8 cellular contexts compared by ENCODE assay signal in the genomic region with DNA sequence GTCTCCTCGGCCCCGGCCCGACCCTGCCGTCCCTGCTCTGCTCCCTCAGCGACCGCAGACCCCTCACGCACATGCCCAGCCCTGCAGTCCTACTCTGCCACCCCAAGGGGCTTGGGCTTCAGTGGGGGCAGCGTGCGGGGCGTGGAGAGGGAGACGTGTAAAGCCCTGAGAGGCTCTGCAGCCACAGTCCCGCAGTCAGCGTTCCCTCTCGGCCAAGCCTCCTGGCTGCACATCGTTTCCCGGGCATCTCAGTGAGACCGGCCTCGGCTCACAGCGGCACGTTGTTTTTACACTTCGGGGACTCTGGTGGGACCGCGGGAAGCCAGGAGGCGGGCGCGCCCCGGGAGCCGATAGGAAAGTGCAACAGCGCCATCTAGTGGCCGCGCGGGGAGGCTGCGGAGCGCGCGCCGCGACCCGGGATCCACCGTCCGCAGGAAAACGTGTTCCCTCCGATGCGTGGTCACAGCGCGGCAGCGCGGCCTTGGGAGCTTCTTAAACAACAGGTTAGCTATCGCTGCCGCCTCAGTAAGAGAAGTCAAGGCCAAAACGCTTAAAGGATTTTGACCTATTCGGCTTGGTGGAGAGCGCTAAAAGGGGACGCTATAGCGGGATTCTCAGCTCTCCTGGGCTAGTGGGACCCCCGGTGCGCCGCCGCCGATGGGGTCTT.
DNase-seq lines count a peak whose midpoint lies in the region; ATAC-seq and TF ChIP-seq lines count a peak whose summit lies in the region.

No MANE protein-coding gene starts in this region.

- H3K4me3 ChIP-seq in Panc1 (ENCODE audit: low read depth in 2 of 2, low read length in 2 of 2) = peak overlapping the region; percentile 29 to 43

- POLR2A ChIA-PET in Panc1 (lab: Charles Lee) = no interaction called here

- H3K4me1 Mint-ChIP-seq in osteocyte (ENCODE audit: unreplicated experiment) (peaks cover 11% of the 10 kb centered on the region), type B pancreatic cell (ENCODE audit: unreplicated experiment) (peaks cover 7% of the 10 kb centered on the region)

- H3K36me3 ChIP-seq in Panc1 (ENCODE audit: control insufficient read depth, insufficient read depth, low read length) = no peaks in the 10 kb centered on the region

- H3K27ac ChIP-seq in Panc1 (ENCODE audit: low read length) = no peak overlapping the region

- H3K27me3 ChIP-seq in Panc1 (ENCODE audit: control insufficient read depth, insufficient read depth, low read length) = peaks cover 2% of the 10 kb centered on the region; the same call in 1 of the 2 replicates

- H3K27ac Mint-ChIP-seq in osteocyte (ENCODE audit: unreplicated experiment) (no peak overlapping the region), type B pancreatic cell (no peak overlapping the region)

- DNase-seq in AG09319 (ENCODE audit: extremely low read depth, low read depth) (no peak), Panc1 (ENCODE audit: low read depth, low spot score) (no peak), activated gamma-delta T cell treated with Interleukin-2 at 50 U/mL for 16 hours (peak; percentile 51), glomerular visceral epithelial cell (ENCODE audit: extremely low spot score) (peak; percentile 62), osteocyte (ENCODE audit: extremely low spot score, unreplicated experiment) (peak; percentile 89), type B pancreatic cell (ENCODE audit: extremely low spot score, unreplicated experiment) (peak; percentile 89)

- H3K9me3 Mint-ChIP-seq in osteocyte (ENCODE audit: unreplicated experiment) = no peaks in the 10 kb centered on the region
- no peaks in the 10 kb centered on the region for H3K9me3 Mint-ChIP-seq in type B pancreatic cell

- intact Hi-C loops in Panc1 (cut with micrococcal nuclease; ENCODE audit: unreplicated experiment) = loop anchor here (5.0 to 10.0 kb wide), 3 partner anchors 237 to 519 kb away; no protein-coding TSS in a partner anchor

- in situ Hi-C loops in Panc1 (cut with HindIII; ENCODE audit: low pct_unique_long_range_greater_than_20kb, low sequenced_read_pairs) = no loop called here

- H3K4me1 ChIP-seq in Panc1 (ENCODE audit: control insufficient read depth, insufficient read depth, low read length) = peaks cover 8% of the 10 kb centered on the region; the same call in 1 of the 2 replicates

- H3K9me3 ChIP-seq in Panc1 (ENCODE audit: control insufficient read depth, insufficient read depth, low read depth, low read length) = no peaks in the 10 kb centered on the region

- H3K4me3 Mint-ChIP-seq in osteocyte (ENCODE audit: unreplicated experiment) (no peak overlapping the region), type B pancreatic cell (peak overlapping the region; percentile 51)

- ATAC-seq in GM18867 (IDR thresholded peaks at IDR 0.05; ENCODE audit: unreplicated experiment) = peak; percentile 82
- ATAC-seq in HG03280 (IDR thresholded peaks at IDR 0.05; ENCODE audit: unreplicated experiment) = peak; percentile 76
- ATAC-seq in Panc1 = peak; percentile 89

- H3K36me3 Mint-ChIP-seq in osteocyte (ENCODE audit: unreplicated experiment) = no peaks in the 10 kb centered on the region
- no peaks in the 10 kb centered on the region for H3K36me3 Mint-ChIP-seq in type B pancreatic cell

- CTCF ChIA-PET in Panc1 (lab: Charles Lee) = interaction anchor here (0.6 to 1.3 kb wide), 2 partner anchors 23 to 110 kb away, joined by 4 to 13 read pairs (median 9); no protein-coding TSS in a partner anchor

- peak; percentile 90 for TF ChIP-seq CTCF in AG09319 (IDR thresholded peaks at IDR 0.05; ENCODE audit: low read depth, low read length)
- peak; percentile 98 for TF ChIP-seq CTCF in Panc1 (IDR thresholded peaks at IDR 0.05)
- TF ChIP-seq CTCF in osteocyte (IDR thresholded peaks at IDR 0.05) = peak; percentile 99
- peak; percentile 100 for TF ChIP-seq CTCF in type B pancreatic cell (conservative IDR thresholded peaks at IDR 0.05)

- H3K27me3 Mint-ChIP-seq in osteocyte (ENCODE audit: unreplicated experiment) = peaks cover 42% of the 10 kb centered on the region
- H3K27me3 Mint-ChIP-seq in type B pancreatic cell = peaks cover 73% of the 10 kb centered on the region

- no TSS peak for BruUV-seq in Panc1 (replicated peaks; lab: Mats Ljungman, UMichigan)

Comparison
In these comparisons a context has a peak if more than half of its experiments do, and no peak if none do; other contexts are left out.
1. DNase-seq: peak in activated gamma-delta T cell treated with Interleukin-2 at 50 U/mL for 16 hours (single experiment), glomerular visceral epithelial cell (single experiment), osteocyte (single experiment) and type B pancreatic cell (single experiment); none in AG09319 (single experiment) and Panc1 (single experiment).
2. Peak in every context shown above with its lines, with median percentiles within 50 percentile points of each other: CTCF ChIP-seq and ATAC-seq.